ENCODE assay signal across 17 cellular contexts in genomic region chr1:17498214-17498613, GRCh38. TPM values are rescaled to one million over a fixed set of nuclear protein-coding genes. Genes with fewer than 3 reads are reported as not detected.
DNase-seq lines count a peak whose midpoint lies in the region; ATAC-seq, FAIRE-seq and TF ChIP-seq lines count a peak whose summit lies in the region.
"Had no signal": no experiment of that assay in that cellular context is flagged by ENCODE, and none has a peak within 500 bp of the region (broad histone marks: within the 10 kb centered on the region; RNA-seq: fewer than 3 reads in every experiment).

No MANE protein-coding gene starts in this region.

- H3K4me3 ChIP-seq in K562 = no peak overlapping the region
- no peak overlapping the region for H3K4me3 ChIP-seq in effector memory CD4-positive, alpha-beta T cell (ENCODE audit: insufficient read depth, low read depth, low read length, poor library complexity, severe bottlenecking)

- H3K4me1 ChIP-seq in K562 (replicated peaks in 1 of 2; ENCODE audit: control insufficient read depth in 2 of 2, insufficient read depth in 2 of 2, low read length in 2 of 2) = no peaks in the 10 kb centered on the region; a peak in 1 of 5 replicates
- no peaks in the 10 kb centered on the region for H3K4me1 ChIP-seq in effector memory CD4-positive, alpha-beta T cell (ENCODE audit: control insufficient read depth, insufficient read depth, low read length, poor library complexity, severe bottlenecking)

- H3K36me3 ChIP-seq in K562 (ENCODE audit: control insufficient read depth, insufficient read depth, low read length) = no peaks in the 10 kb centered on the region
- no peaks in the 10 kb centered on the region for H3K36me3 ChIP-seq in effector memory CD4-positive, alpha-beta T cell (ENCODE audit: control insufficient read depth, insufficient read depth, low read length)

- no peak for TF ChIP-seq CTCF in K562 (IDR thresholded peaks at IDR 0.05 in 2 of 3, conservative IDR thresholded peaks at IDR 0.05 in 1 of 3; ENCODE audit: insufficient read depth in 2 of 3, low read depth in 1 of 3, low read length in 3 of 3)

- in situ Hi-C loops in K562 (cut with MboI) = no loop called here

- H3K27me3 ChIP-seq in K562 (ENCODE audit: control insufficient read depth in 2 of 2, insufficient read depth in 2 of 2, low read length in 2 of 2) = peaks cover 12 to 18% of the 10 kb centered on the region in 2 experiments; a peak in 4 of 5 replicates
- peaks cover 9% of the 10 kb centered on the region for H3K27me3 ChIP-seq in effector memory CD4-positive, alpha-beta T cell (replicated peaks; ENCODE audit: control insufficient read depth, insufficient read depth, low read length, poor library complexity, severe bottlenecking)

- no peak overlapping the region for H2AFZ ChIP-seq in K562 (ENCODE audit: low read depth, low read length)

- no peak overlapping the region for H3K27ac ChIP-seq in K562 (ENCODE audit: extremely low read depth, low read depth, low read length)
- no peak overlapping the region for H3K27ac ChIP-seq in effector memory CD4-positive, alpha-beta T cell (ENCODE audit: insufficient read depth, low read length, poor library complexity, severe bottlenecking)

- peak; percentile 30 for DNase-seq in COR-L47 (lab: John Stamatoyannopoulos, UW)
- DNase-seq in NCI-H146 (lab: John Stamatoyannopoulos, UW) = peak; percentile 62
- no peak for DNase-seq in K562 (ENCODE audit: extremely low read depth in 1 of 4, low spot score in 3 of 4)
- DNase-seq in mucosa of gallbladder (ENCODE audit: low spot score) = peak; percentile 46
- no peak for DNase-seq in effector memory CD4-positive, alpha-beta T cell
- DNase-seq in activated CD4-positive, alpha-beta T cell treated with anti-CD3 and anti-CD28 coated beads for 4 hours = no peak
- no peak for DNase-seq in activated gamma-delta T cell treated with Interleukin-2 at 50 U/mL for 16 hours
- DNase-seq: ACHN, Calu3, DMS79 treated with DMSO at 0.1 percent for 48 hours, KBM-7, NCI-H1694 treated with DMSO at 0.1 percent for 48 hours, NCI-H526 treated with DMSO at 0.1 percent for 48 hours, OCI-M1, SW 1271 had no signal

- H3K9me3 ChIP-seq in K562 (replicated peaks; ENCODE audit: control insufficient read depth, insufficient read depth, low read depth, low read length) = no peaks in the 10 kb centered on the region
- no peaks in the 10 kb centered on the region for H3K9me3 ChIP-seq in effector memory CD4-positive, alpha-beta T cell (ENCODE audit: control insufficient read depth, low read length)

- no peak for TF ChIP-seq POLR2A in K562 (conservative IDR thresholded peaks at IDR 0.05)

- TF ChIP-seq RAD21 in K562 (CRISPR knock-in tag; conservative IDR thresholded peaks at IDR 0.05 in 1 of 2, IDR thresholded peaks at IDR 0.05 in 1 of 2) = no peak

- peaks cover 7% of the 10 kb centered on the region for H3K9me1 ChIP-seq in K562 (ENCODE audit: control insufficient read depth, insufficient read depth, low read length)

- no peak for FAIRE-seq in K562 (lab: Jason Lieb, UNC)
- FAIRE-seq: G401.6 had no signal

- H3K9ac ChIP-seq in K562 (ENCODE audit: insufficient read depth in 1 of 2, low read depth in 2 of 2, low read length in 2 of 2) = no peak overlapping the region

- peaks cover 8% of the 10 kb centered on the region; the same call in 1 of the 2 replicates for H4K20me1 ChIP-seq in K562 (replicated peaks; ENCODE audit: control insufficient read depth, insufficient read depth, low read length)

- H3K79me2 ChIP-seq in K562 (ENCODE audit: control insufficient read depth, insufficient read depth, low read length) = no peaks in the 10 kb centered on the region

- ATAC-seq in K562 = no peak
- ATAC-seq: HCT116 had no signal

- H3K4me2 ChIP-seq in K562 (ENCODE audit: insufficient read depth, low read length) = no peak overlapping the region

- CTCF ChIA-PET in K562 (lab: Yijun Ruan, JAX; ENCODE audit: low intra/inter-chr PET ratio) = no interaction called here

- 2% methylated on average over 4 of the region's 4 CpGs for WGBS in K562 (ENCODE audit: insufficient coverage, low coverage, missing lambda C conversion rate)

- no TSS peak for BruUV-seq in K562 (replicated peaks; lab: Mats Ljungman, UMichigan)

- no peak for TF ChIP-seq EP300 in K562 (IDR thresholded peaks at IDR 0.05; ENCODE audit: low read length)

- intact Hi-C loops in K562 (cut with micrococcal nuclease) = loop anchor here (10.0 kb wide), 1 partner anchor 247 kb away; no protein-coding TSS in a partner anchor

- POLR2A ChIA-PET in K562 (lab: Yijun Ruan, JAX) = no interaction called here

TF ChIP-seq in K562, 482 proteins besides CTCF, POLR2A, EP300 and RAD21:
- TF ChIP-seq HBP1 (CRISPR knock-in tag; IDR thresholded peaks at IDR 0.05) (no peak), NFIC (IDR thresholded peaks at IDR 0.05) (peak; percentile 27; the same call in 1 of the 2 replicates)
TF ChIP-seq in K562: peak in this region for 1.

RNA-seq across cellular contexts. Expression of gene ARHGEF10L, which starts 41.3 kb away (rescaled TPM):
- 0.09 TPM in 1 of 2 replicates, not detected in the other for total RNA-seq in K562 (2011; cell fraction: chromatin; rRNA removed; ENCODE audit: low replicate concordance)
- total RNA-seq in K562 (2011; cell fraction: nucleolus; rRNA removed) = 0.17 and 0.92 TPM in 2 replicates
- total RNA-seq in K562 (2011; cell fraction: nucleoplasm; rRNA removed) = 0.07 TPM in 1 of 2 replicates, not detected in the other
- total RNA-seq in K562 (2014; rRNA removed) (0.09 TPM in 1 of 2 replicates, not detected in the other), K562 (2014; rRNA removed; fragmentation: Illumina TruSeq; extraction: Trizol) (not detected in 2 replicates), K562 (2015; rRNA removed; fragmentation: Illumina TruSeq; extraction: Trizol) (not detected in 2 replicates), K562 (2021) (0.13 TPM in 2 replicates), mucosa of gallbladder (53.0 TPM)
- polyA plus RNA-seq in K562 (2011; rRNA removed) (0.01 TPM in 1 of 2 replicates, not detected in the other), K562 (2014; fragmentation: Illumina TruSeq; extraction: Trizol) (not detected in 2 replicates), K562 (2014; fragmentation: Nextera tagmentation; extraction: Ambion mirVana) (not detected), K562 (2014; rRNA removed) (not detected in 2 replicates)
- 0.27 TPM in 1 of 2 replicates, not detected in the other for polyA plus RNA-seq in K562 (2011; cell fraction: cytosol; rRNA removed)
- polyA plus RNA-seq in K562 (2011; cell fraction: nucleus; rRNA removed) = 0.41 and 0.52 TPM in 2 replicates
- polyA plus RNA-seq in K562 (2012) = not detected in 2 replicates
- not detected in 2 replicates for polyA minus RNA-seq in K562 (2011; rRNA and poly(A)+ RNA removed)
- polyA minus RNA-seq in K562 (2011; cell fraction: cytosol; rRNA and poly(A)+ RNA removed) = 0.46 TPM in 1 of 2 replicates, not detected in the other
- polyA minus RNA-seq in K562 (2011; cell fraction: nucleus; rRNA and poly(A)+ RNA removed) = 0.13 TPM in 1 of 2 replicates, not detected in the other

RNA-seq across cellular contexts. Expression of gene RCC2, which starts 58.7 kb away (rescaled TPM):
- total RNA-seq in K562 (2011; cell fraction: chromatin; rRNA removed; ENCODE audit: low replicate concordance) = 86.3 and 153 TPM in 2 replicates
- total RNA-seq in K562 (2011; cell fraction: nucleolus; rRNA removed) = 101 and 112 TPM in 2 replicates
- total RNA-seq in K562 (2011; cell fraction: nucleoplasm; rRNA removed) = 95.8 and 102 TPM in 2 replicates
- total RNA-seq in K562 (2014; rRNA removed) = 111 and 116 TPM in 2 replicates
- 108 and 111 TPM in 2 replicates for total RNA-seq in K562 (2014; rRNA removed; fragmentation: Illumina TruSeq; extraction: Trizol)
- 116 and 117 TPM in 2 replicates for total RNA-seq in K562 (2015; rRNA removed; fragmentation: Illumina TruSeq; extraction: Trizol)
- 258 and 292 TPM in 2 replicates for total RNA-seq in K562 (2021)
- 59.5 and 105 TPM in 2 replicates for polyA plus RNA-seq in K562 (2011; rRNA removed)
- 92.9 and 111 TPM in 2 replicates for polyA plus RNA-seq in K562 (2011; cell fraction: cytosol; rRNA removed)
- polyA plus RNA-seq in K562 (2011; cell fraction: nucleus; rRNA removed) = 136 and 155 TPM in 2 replicates
- 151 and 181 TPM in 2 replicates for polyA plus RNA-seq in K562 (2012)
- polyA plus RNA-seq in K562 (2014; fragmentation: Illumina TruSeq; extraction: Trizol) = 209 and 213 TPM in 2 replicates
- polyA plus RNA-seq in K562 (2014; fragmentation: Nextera tagmentation; extraction: Ambion mirVana) = 100 to 1,000 TPM in 1 of 2 experiments, 10 to 100 TPM in 1; 31.8 to 203 TPM
- polyA plus RNA-seq in K562 (2014; rRNA removed) = 135 and 139 TPM in 2 replicates
- 69.1 and 75.9 TPM in 2 replicates for polyA minus RNA-seq in K562 (2011; rRNA and poly(A)+ RNA removed)
- polyA minus RNA-seq in K562 (2011; cell fraction: cytosol; rRNA and poly(A)+ RNA removed) = 121 and 149 TPM in 2 replicates
- polyA minus RNA-seq in K562 (2011; cell fraction: nucleus; rRNA and poly(A)+ RNA removed) = 21.8 and 35.7 TPM in 2 replicates
- 67.6 TPM for total RNA-seq in mucosa of gallbladder

Comparison
In these comparisons a context has a peak if more than half of its experiments do, and no peak if none do; other contexts are left out.
1. DNase-seq: peak in COR-L47 (single experiment), NCI-H146 (single experiment) and mucosa of gallbladder (single experiment); none in K562 (0 of 4), effector memory CD4-positive, alpha-beta T cell (0 of 3), activated CD4-positive, alpha-beta T cell treated with anti-CD3 and anti-CD28 coated beads for 4 hours (0 of 2) and activated gamma-delta T cell treated with Interleukin-2 at 50 U/mL for 16 hours (single experiment).
2. RNA of gene ARHGEF10L, which starts 41.3 kb away (total RNA-seq): 53.0 TPM in mucosa of gallbladder (single experiment); 0.07 to 0.92 TPM in K562; every median in the first group is over 10 times any median in the second.